ENCODE assay signal across 8 cellular contexts in genomic region chr5:149317281-149318048, GRCh38. TPM values are rescaled to one million over a fixed set of nuclear protein-coding genes. Genes with fewer than 3 reads are reported as not detected.
DNase-seq lines count a peak whose midpoint lies in the region; ATAC-seq and TF ChIP-seq lines count a peak whose summit lies in the region.

No MANE protein-coding gene starts in this region.

- TF ChIP-seq POLR2A in gastroesophageal sphincter (IDR thresholded peaks at IDR 0.05): no peak
- no peak for TF ChIP-seq POLR2A in spleen (IDR thresholded peaks at IDR 0.05)

- H3K36me3 ChIP-seq in gastroesophageal sphincter: peaks cover 0 to 22% of the 10 kb centered on the region in 2 donors
- H3K36me3 ChIP-seq in spleen: peaks cover 0 to 16% (median 0%) of the 10 kb centered on the region in 6 donors

- no peaks in the 10 kb centered on the region for H3K4me1 Mint-ChIP-seq in stimulated activated naive CD8-positive, alpha-beta T cell treated with anti-CD3 and anti-CD28 coated beads, Interleukin-15, amount 100 ng/mL, for 72 hours
- no peaks in the 10 kb centered on the region for H3K4me1 Mint-ChIP-seq in activated T-helper 1 cell treated with anti-CD3 and anti-CD28 coated beads, Interleukin-12 subunit alpha, Interleukin-12 subunit beta, Interleukin-2, Interleukin-4 antibody, amounts not matched to agents 30 ng/mL and 10 ng/mL and 1 ng/mL, durations not matched to agents 14 hours and 24 hours and 36 hours (ENCODE audit: low read depth)

- no peak overlapping the region for H3K27ac Mint-ChIP-seq in stimulated activated naive CD8-positive, alpha-beta T cell treated with anti-CD3 and anti-CD28 coated beads, Interleukin-15, amount 100 ng/mL, for 72 hours
- H3K27ac Mint-ChIP-seq in activated T-helper 1 cell treated with anti-CD3 and anti-CD28 coated beads, Interleukin-12 subunit alpha, Interleukin-12 subunit beta, Interleukin-2, Interleukin-4 antibody, amounts not matched to agents 30 ng/mL and 10 ng/mL and 1 ng/mL, durations not matched to agents 14 hours and 24 hours and 36 hours: no peak overlapping the region

- H3K27me3 Mint-ChIP-seq in stimulated activated naive CD8-positive, alpha-beta T cell treated with anti-CD3 and anti-CD28 coated beads, Interleukin-15, amount 100 ng/mL, for 72 hours: no peaks in the 10 kb centered on the region
- H3K27me3 Mint-ChIP-seq in activated T-helper 1 cell treated with anti-CD3 and anti-CD28 coated beads, Interleukin-12 subunit alpha, Interleukin-12 subunit beta, Interleukin-2, Interleukin-4 antibody, amounts not matched to agents 30 ng/mL and 10 ng/mL and 1 ng/mL, durations not matched to agents 14 hours and 24 hours and 36 hours (ENCODE audit: insufficient read depth): no peaks in the 10 kb centered on the region

- no peaks in the 10 kb centered on the region for H3K27me3 ChIP-seq in gastroesophageal sphincter
- no peaks in the 10 kb centered on the region for H3K27me3 ChIP-seq in spleen (replicated peaks in 1 of 7)

- H3K9me3 Mint-ChIP-seq in stimulated activated naive CD8-positive, alpha-beta T cell treated with anti-CD3 and anti-CD28 coated beads, Interleukin-15, amount 100 ng/mL, for 72 hours: no peaks in the 10 kb centered on the region
- H3K9me3 Mint-ChIP-seq in activated T-helper 1 cell treated with anti-CD3 and anti-CD28 coated beads, Interleukin-12 subunit alpha, Interleukin-12 subunit beta, Interleukin-2, Interleukin-4 antibody, amounts not matched to agents 30 ng/mL and 10 ng/mL and 1 ng/mL, durations not matched to agents 14 hours and 24 hours and 36 hours: no peaks in the 10 kb centered on the region

- DNase-seq in stimulated activated naive CD8-positive, alpha-beta T cell treated with anti-CD3 and anti-CD28 coated beads, Interleukin-15, amount 100 ng/mL, for 72 hours: peak in 1 of 2 donors; percentile 27
- DNase-seq in stimulated activated naive CD8-positive, alpha-beta T cell treated with anti-CD3 and anti-CD28 coated beads, Interleukin-15, Interleukin-2, amounts not matched to agents 100 U/mL and 50 U/mL, for 24 hours: no peak
- peak; percentile 48 for DNase-seq in NCI-H460 (ENCODE audit: extremely low read depth, low read depth)
- DNase-seq in activated T-cell treated with anti-CD3 and anti-CD28 coated beads, Interleukin-2, amount 50 U/mL, for 1 hour: peak; percentile 36
- no peak for DNase-seq in spleen
- DNase-seq in activated T-helper 1 cell treated with anti-CD3 and anti-CD28 coated beads, Interleukin-12 subunit alpha, Interleukin-12 subunit beta, Interleukin-2, Interleukin-4 antibody, amounts not matched to agents 30 ng/mL and 10 ng/mL and 1 ng/mL, durations not matched to agents 14 hours and 24 hours and 36 hours (ENCODE audit: low spot score): no peak

- WGBS in gastroesophageal sphincter (ENCODE audit: low coverage in 1 of 2), 2 donors: 50 to 57% methylated on average over 1 of the region's 14 CpGs
- WGBS in spleen, 5 donors: 80 to 93% (median 92%) methylated on average over 13 to 14 of the region's 14 CpGs

- H3K27ac ChIP-seq in gastroesophageal sphincter (peak overlapping the region in 3 of 4 donors; percentile 17 to 65 (median 59)), spleen (no peak overlapping the region)

- TF ChIP-seq CTCF in gastroesophageal sphincter (IDR thresholded peaks at IDR 0.05): peak; percentile 61 to 88 (median 72)
- TF ChIP-seq CTCF in spleen (IDR thresholded peaks at IDR 0.05 in 8 of 11, conservative IDR thresholded peaks at IDR 0.05 in 3 of 11): peak; percentile 42 to 77 (median 69)

- H3K4me3 ChIP-seq in gastroesophageal sphincter (no peak overlapping the region), spleen (no peak overlapping the region)

- no peak for TF ChIP-seq EP300 in gastroesophageal sphincter (IDR thresholded peaks at IDR 0.05)

- H3K36me3 Mint-ChIP-seq in activated T-helper 1 cell treated with anti-CD3 and anti-CD28 coated beads, Interleukin-12 subunit alpha, Interleukin-12 subunit beta, Interleukin-2, Interleukin-4 antibody, amounts not matched to agents 30 ng/mL and 10 ng/mL and 1 ng/mL, durations not matched to agents 14 hours and 24 hours and 36 hours (ENCODE audit: low read depth): no peaks in the 10 kb centered on the region

- H3K4me1 ChIP-seq in gastroesophageal sphincter (peaks cover 0 to 24% (median 11%) of the 10 kb centered on the region in 3 donors), spleen (peaks cover 0 to 8% (median 0%) of the 10 kb centered on the region in 6 donors)

- H3K9me3 ChIP-seq in gastroesophageal sphincter: no peaks in the 10 kb centered on the region
- H3K9me3 ChIP-seq in spleen: no peaks in the 10 kb centered on the region

- ATAC-seq in stimulated activated naive CD8-positive, alpha-beta T cell treated with anti-CD3 and anti-CD28 coated beads, Interleukin-15, amount 100 ng/mL, for 72 hours: peak; percentile 44
- ATAC-seq in stimulated activated naive CD8-positive, alpha-beta T cell treated with anti-CD3 and anti-CD28 coated beads, Interleukin-15, Interleukin-2, amounts not matched to agents 100 U/mL and 50 U/mL, for 24 hours: no peak
- ATAC-seq in HG02610 (IDR thresholded peaks at IDR 0.05; ENCODE audit: unreplicated experiment) (peak; percentile 71), gastroesophageal sphincter (no peak)

- intact Hi-C loops in spleen (cut with DNase I; ENCODE audit: low total_unique reads): loop anchor here (5.0 kb wide), 1 partner anchor 55 kb away; no protein-coding TSS in a partner anchor
- intact Hi-C loops in activated T-helper 1 cell treated with anti-CD3 and anti-CD28 coated beads, Interleukin-12 subunit alpha, Interleukin-12 subunit beta, Interleukin-2, Interleukin-4 antibody, amounts not matched to agents 30 ng/mL and 10 ng/mL and 1 ng/mL, durations not matched to agents 14 hours and 24 hours and 36 hours (cut with micrococcal nuclease): loop anchor here (1.0 to 2.0 kb wide), 4 partner anchors 40 to 247 kb away; no protein-coding TSS in a partner anchor

- no peak overlapping the region for H3K4me3 Mint-ChIP-seq in stimulated activated naive CD8-positive, alpha-beta T cell treated with anti-CD3 and anti-CD28 coated beads, Interleukin-15, amount 100 ng/mL, for 72 hours
- H3K4me3 Mint-ChIP-seq in activated T-helper 1 cell treated with anti-CD3 and anti-CD28 coated beads, Interleukin-12 subunit alpha, Interleukin-12 subunit beta, Interleukin-2, Interleukin-4 antibody, amounts not matched to agents 30 ng/mL and 10 ng/mL and 1 ng/mL, durations not matched to agents 14 hours and 24 hours and 36 hours: no peak overlapping the region

RNA-seq across cellular contexts. Expression of gene GRPEL2, which starts 27.8 kb away (rescaled TPM):
- total RNA-seq in NCI-H460 (2014; rRNA removed; shearing (Covaris generic)): 75.5 and 92.3 TPM in 2 replicates
- 41.3 and 51.8 TPM in 2 replicates for polyA plus RNA-seq in NCI-H460 (2014; cell fraction: nucleus; rRNA removed)
- total RNA-seq in gastroesophageal sphincter (10 to 100 TPM in 3 of 4 donors, 1 to 10 TPM in 1; 9.3 to 12.0 (median 11.1) TPM), spleen (10 to 100 TPM in 4 of 7 donors, 1 to 10 TPM in 3; 7.7 to 17.7 (median 11.2) TPM)
- polyA plus RNA-seq in spleen: 1 to 10 TPM; 4.6 to 5.9 (median 5.3) TPM
- total RNA-seq in activated T-helper 1 cell treated with anti-CD3 and anti-CD28 coated beads, Interleukin-12 subunit alpha, Interleukin-12 subunit beta, Interleukin-2, Interleukin-4 antibody, amounts not matched to agents 30 ng/mL and 10 ng/mL and 1 ng/mL, durations not matched to agents 14 hours and 24 hours and 36 hours: 30.4 and 30.6 TPM in 2 replicates

RNA-seq across cellular contexts. Expression of gene PCYOX1L, which starts 40.4 kb away (rescaled TPM):
- total RNA-seq in NCI-H460 (2014; rRNA removed; shearing (Covaris generic)): 10.5 and 11.4 TPM in 2 replicates
- 26.2 and 34.3 TPM in 2 replicates for polyA plus RNA-seq in NCI-H460 (2014; cell fraction: nucleus; rRNA removed)
- 1 to 10 TPM; 2.5 to 4.7 (median 3.8) TPM for total RNA-seq in gastroesophageal sphincter
- 10 to 100 TPM in 1 of 7 donors, 1 to 10 TPM in 6; 5.4 to 13.0 (median 7.8) TPM for total RNA-seq in spleen
- 10 to 100 TPM in 1 of 3 donors, 1 to 10 TPM in 2; 6.8 to 11.7 (median 8.1) TPM for polyA plus RNA-seq in spleen
- 21.9 and 23.4 TPM in 2 replicates for total RNA-seq in activated T-helper 1 cell treated with anti-CD3 and anti-CD28 coated beads, Interleukin-12 subunit alpha, Interleukin-12 subunit beta, Interleukin-2, Interleukin-4 antibody, amounts not matched to agents 30 ng/mL and 10 ng/mL and 1 ng/mL, durations not matched to agents 14 hours and 24 hours and 36 hours

RNA-seq across cellular contexts. Expression of gene AFAP1L1, which starts 45.8 kb away (rescaled TPM):
- 1.4 and 2.3 TPM in 2 replicates for total RNA-seq in NCI-H460 (2014; rRNA removed; shearing (Covaris generic))
- polyA plus RNA-seq in NCI-H460 (2014; cell fraction: nucleus; rRNA removed): 1.2 and 4.7 TPM in 2 replicates
- 10 to 100 TPM; 10.3 to 20.6 (median 14.0) TPM for total RNA-seq in gastroesophageal sphincter
- 10 to 100 TPM in 6 of 7 donors, 1 to 10 TPM in 1; 9.0 to 21.8 (median 15.4) TPM for total RNA-seq in spleen
- polyA plus RNA-seq in spleen: 1 to 10 TPM; 1.7 to 6.0 (median 4.8) TPM
- not detected in 2 replicates for total RNA-seq in activated T-helper 1 cell treated with anti-CD3 and anti-CD28 coated beads, Interleukin-12 subunit alpha, Interleukin-12 subunit beta, Interleukin-2, Interleukin-4 antibody, amounts not matched to agents 30 ng/mL and 10 ng/mL and 1 ng/mL, durations not matched to agents 14 hours and 24 hours and 36 hours

Comparison
In these comparisons a context has a peak if more than half of its experiments do, and no peak if none do; other contexts are left out.
1. ATAC-seq: peak in stimulated activated naive CD8-positive, alpha-beta T cell treated with anti-CD3 and anti-CD28 coated beads, Interleukin-15, amount 100 ng/mL, for 72 hours (single experiment) and HG02610 (single experiment); none in stimulated activated naive CD8-positive, alpha-beta T cell treated with anti-CD3 and anti-CD28 coated beads, Interleukin-15, Interleukin-2, amounts not matched to agents 100 U/mL and 50 U/mL, for 24 hours (single experiment) and gastroesophageal sphincter (single experiment).
2. DNase-seq: peak in NCI-H460 (single experiment) and activated T-cell treated with anti-CD3 and anti-CD28 coated beads, Interleukin-2, amount 50 U/mL, for 1 hour (single experiment); none in stimulated activated naive CD8-positive, alpha-beta T cell treated with anti-CD3 and anti-CD28 coated beads, Interleukin-15, Interleukin-2, amounts not matched to agents 100 U/mL and 50 U/mL, for 24 hours (single experiment), spleen (single experiment) and activated T-helper 1 cell treated with anti-CD3 and anti-CD28 coated beads, Interleukin-12 subunit alpha, Interleukin-12 subunit beta, Interleukin-2, Interleukin-4 antibody, amounts not matched to agents 30 ng/mL and 10 ng/mL and 1 ng/mL, durations not matched to agents 14 hours and 24 hours and 36 hours (single experiment).
3. H3K27ac ChIP-seq: peak in gastroesophageal sphincter (3 of 4); none in spleen (0 of 8).